ENCODE assay signal across 8 cellular contexts in genomic region chr19:18436651-18437478, GRCh38. TPM values are rescaled to one million over a fixed set of nuclear protein-coding genes. Genes with fewer than 3 reads are reported as not detected.
DNase-seq lines count a peak whose midpoint lies in the region; ATAC-seq and TF ChIP-seq lines count a peak whose summit lies in the region.

No MANE protein-coding gene starts in this region.

- ATAC-seq in activated T-helper 17 cell treated with anti-CD3 and anti-CD28 coated beads, Interleukin-2, amount 50 U/mL, for 72 hours (replicated peaks) = peak; percentile 51

- TF ChIP-seq CTCF in osteocyte (IDR thresholded peaks at IDR 0.05) (peak; percentile 34), vagina (IDR thresholded peaks at IDR 0.05) (no peak)

- H3K4me1 ChIP-seq in HUES64 (ENCODE audit: insufficient read depth, low read length) = peaks cover 31% of the 10 kb centered on the region
- H3K4me1 ChIP-seq in vagina = peaks cover 62% of the 10 kb centered on the region

- intact Hi-C loops in vagina (cut with DNase I) = no loop called here

- H3K4me3 ChIP-seq in HUES64 (ENCODE audit: low read length) (peak overlapping the region; percentile 71), vagina (peak overlapping the region; percentile 66)

- H3K27me3 ChIP-seq in HUES64 (ENCODE audit: insufficient read depth, low read length) (no peaks in the 10 kb centered on the region), vagina (no peaks in the 10 kb centered on the region)

- H3K27me3 Mint-ChIP-seq in activated T-helper 17 cell treated with anti-CD3 and anti-CD28 coated beads, Interleukin-2, amount 50 U/mL, for 72 hours = no peaks in the 10 kb centered on the region
- H3K27me3 Mint-ChIP-seq in osteocyte (ENCODE audit: unreplicated experiment) = no peaks in the 10 kb centered on the region

- 26% methylated on average over 61 of the region's 67 CpGs for WGBS in HUES64

- no peaks in the 10 kb centered on the region for H3K9me3 Mint-ChIP-seq in activated T-helper 17 cell treated with anti-CD3 and anti-CD28 coated beads, Interleukin-2, amount 50 U/mL, for 72 hours
- H3K9me3 Mint-ChIP-seq in osteocyte (ENCODE audit: unreplicated experiment) = no peaks in the 10 kb centered on the region

- H3K4me1 Mint-ChIP-seq in activated T-helper 17 cell treated with anti-CD3 and anti-CD28 coated beads, Interleukin-2, amount 50 U/mL, for 72 hours = no peaks in the 10 kb centered on the region
- H3K4me1 Mint-ChIP-seq in osteocyte (ENCODE audit: unreplicated experiment) = peaks cover 45% of the 10 kb centered on the region

- H3K4me3 Mint-ChIP-seq in activated T-helper 17 cell treated with anti-CD3 and anti-CD28 coated beads, Interleukin-2, amount 50 U/mL, for 72 hours = peak overlapping the region; percentile 65
- H3K4me3 Mint-ChIP-seq in osteocyte (ENCODE audit: unreplicated experiment) = peak overlapping the region; percentile 71

- peak; percentile 61 for DNase-seq in stimulated activated CD4-positive, alpha-beta T cell treated with anti-CD3 and anti-CD28 coated beads, Interleukin-12 subunit alpha, Interleukin-12 subunit beta, amount 100 ng/mL, for 4 hours
- DNase-seq in stimulated activated CD4-positive, alpha-beta T cell treated with anti-CD3 and anti-CD28 coated beads, Interleukin-2, amount 100 ng/mL, for 48 hours = no peak
- DNase-seq in RPMI8226 (peak; percentile 86), foreskin melanocyte (peak; percentile 61), osteocyte (ENCODE audit: extremely low spot score, unreplicated experiment) (peak; percentile 94), vagina (ENCODE audit: extremely low spot score in 2 of 2) (no peak)

- peak overlapping the region; percentile 72 for H3K9ac ChIP-seq in HUES64 (ENCODE audit: low read depth, low read length)

- H3K36me3 Mint-ChIP-seq in activated T-helper 17 cell treated with anti-CD3 and anti-CD28 coated beads, Interleukin-2, amount 50 U/mL, for 72 hours (ENCODE audit: low read depth) = peaks cover 18% of the 10 kb centered on the region
- no peaks in the 10 kb centered on the region for H3K36me3 Mint-ChIP-seq in osteocyte (ENCODE audit: unreplicated experiment)

- peaks cover 20% of the 10 kb centered on the region for H3K36me3 ChIP-seq in HUES64 (ENCODE audit: insufficient read depth, low read length)
- no peaks in the 10 kb centered on the region for H3K36me3 ChIP-seq in vagina

- H3K27ac Mint-ChIP-seq in activated T-helper 17 cell treated with anti-CD3 and anti-CD28 coated beads, Interleukin-2, amount 50 U/mL, for 72 hours = no peak overlapping the region
- H3K27ac Mint-ChIP-seq in osteocyte (ENCODE audit: unreplicated experiment) = peak overlapping the region; percentile 31

- H3K27ac ChIP-seq in HUES64 (ENCODE audit: low read depth, low read length) (peak overlapping the region; percentile 71; the same call in 1 of the 2 replicates), vagina (peak overlapping the region; percentile 78)

- no peak for TF ChIP-seq POLR2A in vagina (IDR thresholded peaks at IDR 0.05)

- H3K9me3 ChIP-seq in HUES64 (ENCODE audit: insufficient read depth, low read depth, low read length) = no peaks in the 10 kb centered on the region
- H3K9me3 ChIP-seq in vagina = no peaks in the 10 kb centered on the region

RNA-seq across cellular contexts. Expression of gene ISYNA1, which starts 1.1 kb away (rescaled TPM):
- 136 TPM for polyA plus RNA-seq in HUES64 (2013, experiment 1 of 2)
- polyA plus RNA-seq in HUES64 (2013, experiment 2 of 2) = 178 TPM
- 10 to 100 TPM; 15.9 to 22.0 TPM for total RNA-seq in activated T-helper 17 cell treated with anti-CD3 and anti-CD28 coated beads, Interleukin-2, amount 50 U/mL, for 72 hours
- total RNA-seq in osteocyte (159 and 178 TPM in 2 replicates), vagina (57.5 TPM)

RNA-seq across cellular contexts. Expression of gene SSBP4, which starts 17.7 kb away (rescaled TPM):
- 35.2 TPM for polyA plus RNA-seq in HUES64 (2013, experiment 1 of 2)
- polyA plus RNA-seq in HUES64 (2013, experiment 2 of 2) = 53.3 TPM
- total RNA-seq in activated T-helper 17 cell treated with anti-CD3 and anti-CD28 coated beads, Interleukin-2, amount 50 U/mL, for 72 hours = 100 to 1,000 TPM in 1 of 2 donors, 10 to 100 TPM in 1; 73.8 to 169 TPM
- 82.9 and 102 TPM in 2 replicates for total RNA-seq in osteocyte
- total RNA-seq in vagina = 72.7 TPM

RNA-seq across cellular contexts. Expression of gene LRRC25, which starts 39.4 kb away (rescaled TPM):
- polyA plus RNA-seq in HUES64 (2013, experiment 1 of 2) = 0.10 TPM
- not detected for polyA plus RNA-seq in HUES64 (2013, experiment 2 of 2)
- not detected for total RNA-seq in activated T-helper 17 cell treated with anti-CD3 and anti-CD28 coated beads, Interleukin-2, amount 50 U/mL, for 72 hours
- total RNA-seq in osteocyte = 0.16 TPM in 1 of 2 replicates, not detected in the other
- total RNA-seq in vagina = 3.9 TPM

RNA-seq across cellular contexts. Expression of gene GDF15, which starts 50.9 kb away (rescaled TPM):
- polyA plus RNA-seq in HUES64 (2013, experiment 1 of 2) = 3.7 TPM
- 4.2 TPM for polyA plus RNA-seq in HUES64 (2013, experiment 2 of 2)
- total RNA-seq in activated T-helper 17 cell treated with anti-CD3 and anti-CD28 coated beads, Interleukin-2, amount 50 U/mL, for 72 hours = under 1 TPM; 0.45 to 0.50 TPM
- total RNA-seq in osteocyte = 41.9 and 47.9 TPM in 2 replicates
- 25.5 TPM for total RNA-seq in vagina

Comparison
In these comparisons a context has a peak if more than half of its experiments do, and no peak if none do; other contexts are left out.
1. DNase-seq: peak in stimulated activated CD4-positive, alpha-beta T cell treated with anti-CD3 and anti-CD28 coated beads, Interleukin-12 subunit alpha, Interleukin-12 subunit beta, amount 100 ng/mL, for 4 hours (single experiment), RPMI8226 (single experiment), foreskin melanocyte (single experiment) and osteocyte (single experiment); none in stimulated activated CD4-positive, alpha-beta T cell treated with anti-CD3 and anti-CD28 coated beads, Interleukin-2, amount 100 ng/mL, for 48 hours (0 of 2) and vagina (0 of 2).